1 cellular context compared by ENCODE assay signal in genomic region chr7:27131390-27131819, GRCh38.
A peak's percentile ranks its signal among the peaks of the same experiment; 100 is the strongest.
TF ChIP-seq lines count a peak whose summit lies in the region.

No MANE protein-coding gene starts in this region.

TF ChIP-seq in HepG2, 621 proteins besides CTCF, POLR2A, EP300 and RAD21:
- TF ChIP-seq ZNF446 (CRISPR knock-in tag; IDR thresholded peaks at IDR 0.05) (no peak), SMARCC2 (IDR thresholded peaks at IDR 0.05) (no peak), ZNF333 (CRISPR knock-in tag; IDR thresholded peaks at IDR 0.05; ENCODE audit: borderline replicate concordance) (no peak), ZNF503 (CRISPR knock-in tag; IDR thresholded peaks at IDR 0.05) (0 out of 2 replicates have a peak, but pooled peaks have one; percentile 12), ZBTB38 (CRISPR knock-in tag; IDR thresholded peaks at IDR 0.05) (peak; percentile 17; the same call in 1 of the 2 replicates), KIAA2018 (CRISPR knock-in tag; IDR thresholded peaks at IDR 0.05; ENCODE audit: borderline replicate concordance) (no peak), ARID5B (CRISPR knock-in tag; IDR thresholded peaks at IDR 0.05) (no peak), TOPORS (CRISPR knock-in tag; IDR thresholded peaks at IDR 0.05) (no peak), MIER3 (CRISPR knock-in tag; IDR thresholded peaks at IDR 0.05; ENCODE audit: borderline replicate concordance) (no peak), ATF6 (CRISPR knock-in tag; conservative IDR thresholded peaks at IDR 0.05) (no peak), JUNB (CRISPR knock-in tag; IDR thresholded peaks at IDR 0.05; ENCODE audit: borderline replicate concordance) (no peak), PCBP2 (optimal IDR thresholded peaks at IDR 0.05; ENCODE audit: low read depth, low read length, poor library complexity, severe bottlenecking) (no peak), PRPF4 (IDR thresholded peaks at IDR 0.05; ENCODE audit: low read depth, low read length, poor library complexity, severe bottlenecking) (peak; percentile 87), ZNF33A (CRISPR knock-in tag; IDR thresholded peaks at IDR 0.05; ENCODE audit: borderline replicate concordance) (no peak), ZNF605 (CRISPR knock-in tag; IDR thresholded peaks at IDR 0.05) (0 out of 2 replicates have a peak, but pooled peaks have one; percentile 7), ZNF720 (CRISPR knock-in tag; IDR thresholded peaks at IDR 0.05) (no peak)
